ENCODE assay signal across 19 cellular contexts in the genomic region with DNA sequence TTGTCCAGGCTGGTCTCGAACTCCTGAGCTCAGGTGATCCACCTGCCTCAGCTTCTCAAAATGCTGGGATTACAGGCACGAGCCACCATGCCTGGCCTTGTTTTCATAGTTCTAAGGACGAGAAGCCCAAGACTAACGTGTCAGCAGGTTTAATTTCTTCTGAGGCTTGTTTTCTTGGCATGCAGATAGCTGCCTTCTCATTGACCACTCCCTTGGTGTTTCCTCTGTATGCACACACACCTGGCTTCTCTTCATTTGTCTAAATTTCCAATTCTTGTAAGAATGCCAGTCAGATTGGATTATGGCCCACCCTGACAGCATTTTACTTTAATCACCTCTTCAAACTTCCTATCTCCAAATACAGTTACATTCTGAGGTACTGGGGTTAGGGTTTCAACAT.
DNase-seq lines count a peak whose midpoint lies in the region; ATAC-seq and TF ChIP-seq lines count a peak whose summit lies in the region.
"Had no signal": no experiment of that assay in that cellular context is flagged by ENCODE, and none has a peak within 500 bp of the region (broad histone marks: within the 10 kb centered on the region; RNA-seq: fewer than 3 reads in every experiment).

No MANE protein-coding gene starts in this region.

- no peaks in the 10 kb centered on the region for H3K36me3 ChIP-seq in PC-9 (ENCODE audit: low read depth)
- no peaks in the 10 kb centered on the region for H3K36me3 ChIP-seq in RWPE2 (ENCODE audit: low read depth)
- H3K36me3 ChIP-seq in smooth muscle cell (ENCODE audit: low read depth), result no peaks in the 10 kb centered on the region
- H3K36me3 ChIP-seq: BE2C had no signal

- H3K27me3 ChIP-seq in PC-9 (ENCODE audit: insufficient read depth, low read depth) (no peaks in the 10 kb centered on the region), RWPE2 (ENCODE audit: insufficient read depth, poor library complexity, severe bottlenecking) (no peaks in the 10 kb centered on the region), smooth muscle cell (ENCODE audit: low read depth) (no peaks in the 10 kb centered on the region)
- no peaks in the 10 kb centered on the region for H3K27me3 ChIP-seq in CD4-positive, alpha-beta T cell (ENCODE audit: control insufficient read depth, insufficient read depth, low read length)
- H3K27me3 ChIP-seq: BE2C had no signal

- intact Hi-C loops in PC-9 (cut with micrococcal nuclease; ENCODE audit: unreplicated experiment), result no loop called here
- intact Hi-C loops in CD4-positive, alpha-beta T cell (cut with DNase I, micrococcal nuclease), result no loop called here

- no peaks in the 10 kb centered on the region for H3K36me3 Mint-ChIP-seq in effector memory CD8-positive, alpha-beta T cell (ENCODE audit: insufficient read depth)
- H3K36me3 Mint-ChIP-seq in CD4-positive, alpha-beta T cell (ENCODE audit: low read depth), result no peaks in the 10 kb centered on the region

- peaks cover 17 to 29% of the 10 kb centered on the region in 2 donors for H3K4me1 Mint-ChIP-seq in effector memory CD8-positive, alpha-beta T cell (ENCODE audit: low read depth in 2 of 2)
- peaks cover 40% of the 10 kb centered on the region for H3K4me1 Mint-ChIP-seq in CD4-positive, alpha-beta T cell (ENCODE audit: low read depth)

- no peak for TF ChIP-seq CTCF in PC-9 (conservative IDR thresholded peaks at IDR 0.05)
- no peak for TF ChIP-seq CTCF in RWPE2 (IDR thresholded peaks at IDR 0.05; ENCODE audit: poor library complexity, severe bottlenecking)
- no peak for TF ChIP-seq CTCF in smooth muscle cell (IDR thresholded peaks at IDR 0.05; ENCODE audit: borderline replicate concordance, insufficient read depth, poor library complexity, severe bottlenecking)
- TF ChIP-seq CTCF in CD4-positive, alpha-beta T cell (IDR thresholded peaks at IDR 0.05), result no peak

- no peaks in the 10 kb centered on the region for H3K27me3 Mint-ChIP-seq in effector memory CD8-positive, alpha-beta T cell
- H3K27me3 Mint-ChIP-seq in CD4-positive, alpha-beta T cell, result no peaks in the 10 kb centered on the region

- no peaks in the 10 kb centered on the region for H3K9me2 ChIP-seq in PC-9 (ENCODE audit: insufficient read depth)

- DNase-seq in PC-9 (no peak), RWPE2 (ENCODE audit: low spot score) (no peak), epithelial cell of prostate (ENCODE audit: low read depth, low spot score) (no peak), smooth muscle cell (lab: John Stamatoyannopoulos, UW; ENCODE audit: unreplicated experiment) (no peak), DMS114 treated with DMSO at 0.1 percent for 48 hours (lab: John Stamatoyannopoulos, UW; ENCODE audit: unreplicated experiment) (no peak)
- no peak for DNase-seq in effector memory CD8-positive, alpha-beta T cell
- DNase-seq in CD4-positive, alpha-beta T cell, result no peak
- DNase-seq: ACHN; BE2C; C1 segment of cervical spinal cord; Caco-2; CD4-positive, CD25-positive, alpha-beta regulatory T cell; DMS79 treated with DMSO at 0.1 percent for 48 hours; GF-D8; GOT3; H7; HFFc6 had no signal

- H3F3A ChIP-seq in PC-9 (ENCODE audit: insufficient read depth, low read depth) (peaks cover 41% of the 10 kb centered on the region), smooth muscle cell (ENCODE audit: low read depth) (peaks cover 7% of the 10 kb centered on the region)

- no peak overlapping the region for H3K27ac Mint-ChIP-seq in effector memory CD8-positive, alpha-beta T cell
- no peak overlapping the region for H3K27ac Mint-ChIP-seq in CD4-positive, alpha-beta T cell
- H3K27ac Mint-ChIP-seq: CD4-positive, CD25-positive, alpha-beta regulatory T cell; HFFc6 had no signal

- no peaks in the 10 kb centered on the region for H3K79me2 ChIP-seq in PC-9 (ENCODE audit: low read depth)
- H3K79me2 ChIP-seq in smooth muscle cell (ENCODE audit: low read depth), result no peaks in the 10 kb centered on the region

- H2AFZ ChIP-seq in PC-9, result no peak overlapping the region
- H2AFZ ChIP-seq in smooth muscle cell (ENCODE audit: low read depth), result no peak overlapping the region

- WGBS in smooth muscle cell (ENCODE audit: low lambda C conversion rate), result 86% methylated on average over 4 of the region's 4 CpGs

- no peak overlapping the region for H3K9ac ChIP-seq in smooth muscle cell (ENCODE audit: low read depth)

- H3K4me3 ChIP-seq in PC-9 (peak overlapping the region; percentile 5; the same call in 1 of the 2 replicates), RWPE2 (ENCODE audit: severe bottlenecking) (no peak overlapping the region), smooth muscle cell (no peak overlapping the region)

- peaks cover 40% of the 10 kb centered on the region for H3K4me1 ChIP-seq in PC-9 (replicated peaks; ENCODE audit: insufficient read depth)
- H3K4me1 ChIP-seq in RWPE2 (ENCODE audit: insufficient read depth, poor library complexity, severe bottlenecking), result peaks cover 38% of the 10 kb centered on the region
- peaks cover 13% of the 10 kb centered on the region for H3K4me1 ChIP-seq in smooth muscle cell (ENCODE audit: low read depth)
- H3K4me1 ChIP-seq: BE2C, Caco-2 had no signal

- H3K4me2 ChIP-seq in PC-9 (peak overlapping the region; percentile 59), smooth muscle cell (no peak overlapping the region)

- POLR2A ChIA-PET in PC-9 (lab: Charles Lee; ENCODE audit: unreplicated experiment), result interaction anchor here (0.7 to 0.8 kb wide), 2 partner anchors 25 to 307 kb away, joined by 5 to 7 read pairs; no protein-coding TSS in a partner anchor
- POLR2A ChIA-PET in CD4-positive, alpha-beta T cell (lab: Charles Lee), result no interaction called here

- no peak overlapping the region for H3K4me3 Mint-ChIP-seq in effector memory CD8-positive, alpha-beta T cell
- no peak overlapping the region for H3K4me3 Mint-ChIP-seq in CD4-positive, alpha-beta T cell
- H3K4me3 Mint-ChIP-seq: CD4-positive, CD25-positive, alpha-beta regulatory T cell had no signal

- H3K9me3 ChIP-seq in PC-9 (ENCODE audit: insufficient read depth, low read depth) (no peaks in the 10 kb centered on the region), RWPE2 (ENCODE audit: severe bottlenecking) (no peaks in the 10 kb centered on the region), smooth muscle cell (replicated peaks; ENCODE audit: low read depth) (no peaks in the 10 kb centered on the region)
- H3K9me3 ChIP-seq in CD4-positive, alpha-beta T cell (ENCODE audit: control insufficient read depth, low read length), result no peaks in the 10 kb centered on the region
- H3K9me3 ChIP-seq: BE2C, Caco-2 had no signal

- CTCF ChIA-PET in PC-9 (lab: Charles Lee), result no interaction called here
- CTCF ChIA-PET in CD4-positive, alpha-beta T cell (lab: Charles Lee), result no interaction called here

- H3K9me3 Mint-ChIP-seq in effector memory CD8-positive, alpha-beta T cell, result no peaks in the 10 kb centered on the region
- no peaks in the 10 kb centered on the region for H3K9me3 Mint-ChIP-seq in CD4-positive, alpha-beta T cell

- ATAC-seq in RWPE2 (ENCODE audit: low read depth), result no peak
- ATAC-seq in effector memory CD8-positive, alpha-beta T cell (replicated peaks), result no peak
- no peak for ATAC-seq in CD4-positive, alpha-beta T cell (ENCODE audit: poor library complexity)
- ATAC-seq: HCT116, HepG2 had no signal

- H3K27ac ChIP-seq in PC-9, result peak overlapping the region; percentile 71
- H3K27ac ChIP-seq in RWPE2 (ENCODE audit: poor library complexity, severe bottlenecking), result peak overlapping the region; percentile 96
- peak overlapping the region; percentile 89 for H3K27ac ChIP-seq in epithelial cell of prostate
- H3K27ac ChIP-seq in smooth muscle cell (ENCODE audit: low read depth), result peak overlapping the region; percentile 68
- no peak overlapping the region for H3K27ac ChIP-seq in CD4-positive, alpha-beta T cell (ENCODE audit: low read depth, low read length)

- no peaks in the 10 kb centered on the region for H4K20me1 ChIP-seq in PC-9 (ENCODE audit: insufficient read depth)
- H4K20me1 ChIP-seq in smooth muscle cell (ENCODE audit: low read depth), result no peaks in the 10 kb centered on the region

- no TSS peak for BruUV-seq in PC-9 (replicated peaks; lab: Mats Ljungman, UMichigan)
